ENCODE assay signal across 20 cellular contexts in the genomic region with DNA sequence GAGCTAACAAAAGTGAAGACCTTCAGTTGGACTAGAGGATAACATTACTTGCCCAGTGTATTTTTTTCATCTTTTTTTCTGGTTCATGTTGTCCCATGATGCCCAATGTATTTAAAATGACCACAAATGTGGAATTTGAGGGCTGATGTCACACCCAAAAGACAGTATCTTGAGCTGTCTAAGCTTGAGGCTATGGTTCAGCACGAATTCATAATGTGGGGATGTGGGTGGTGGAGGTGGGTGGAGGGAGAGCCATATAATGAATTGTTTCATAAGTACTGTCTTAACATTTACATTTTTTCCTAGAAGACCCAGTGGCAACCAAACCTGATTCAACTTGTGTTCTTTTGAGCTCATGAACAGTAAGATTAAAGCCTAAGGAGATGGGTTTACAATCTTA. TPM values are rescaled to one million over a fixed set of nuclear protein-coding genes. Genes with fewer than 3 reads are reported as not detected.
A peak's percentile ranks its signal among the peaks of the same experiment; 100 is the strongest.
DNase-seq lines count a peak whose midpoint lies in the region; ATAC-seq lines count a peak whose summit lies in the region.
"Had no signal": no experiment of that assay in that cellular context is flagged by ENCODE, and none has a peak within 500 bp of the region (broad histone marks: within the 10 kb centered on the region; RNA-seq: fewer than 3 reads in every experiment).

No MANE protein-coding gene starts in this region.

- H3K4me3 Mint-ChIP-seq in activated naive CD4-positive, alpha-beta T cell treated with anti-CD3 and anti-CD28 coated beads, Interleukin-2, amount 50 U/mL, for 24 hours: no peak overlapping the region
- no peak overlapping the region for H3K4me3 Mint-ChIP-seq in activated naive CD4-positive, alpha-beta T cell treated with anti-CD3 and anti-CD28 coated beads for 36 hours
- no peak overlapping the region for H3K4me3 Mint-ChIP-seq in activated naive CD8-positive, alpha-beta T cell treated with anti-CD3 and anti-CD28 coated beads, Interleukin-2, amount 50 U/mL, for 24 hours
- H3K4me3 Mint-ChIP-seq: CD8-positive, alpha-beta T cell had no signal

- peaks cover 6% of the 10 kb centered on the region for H3K9me3 Mint-ChIP-seq in activated naive CD4-positive, alpha-beta T cell treated with anti-CD3 and anti-CD28 coated beads, Interleukin-2, amount 50 U/mL, for 24 hours
- no peaks in the 10 kb centered on the region for H3K9me3 Mint-ChIP-seq in activated naive CD4-positive, alpha-beta T cell treated with anti-CD3 and anti-CD28 coated beads for 36 hours
- no peaks in the 10 kb centered on the region for H3K9me3 Mint-ChIP-seq in activated naive CD8-positive, alpha-beta T cell treated with anti-CD3 and anti-CD28 coated beads, Interleukin-2, amount 50 U/mL, for 24 hours
- H3K9me3 Mint-ChIP-seq: CD8-positive, alpha-beta T cell had no signal

- H3K36me3 Mint-ChIP-seq in activated naive CD4-positive, alpha-beta T cell treated with anti-CD3 and anti-CD28 coated beads, Interleukin-2, amount 50 U/mL, for 24 hours: peaks cover 32% of the 10 kb centered on the region
- H3K36me3 Mint-ChIP-seq in activated naive CD4-positive, alpha-beta T cell treated with anti-CD3 and anti-CD28 coated beads for 36 hours (ENCODE audit: low read depth): peaks cover 35% of the 10 kb centered on the region
- peaks cover 58% of the 10 kb centered on the region for H3K36me3 Mint-ChIP-seq in activated naive CD8-positive, alpha-beta T cell treated with anti-CD3 and anti-CD28 coated beads, Interleukin-2, amount 50 U/mL, for 24 hours (ENCODE audit: low read depth)

- no peaks in the 10 kb centered on the region for H3K27me3 Mint-ChIP-seq in activated naive CD4-positive, alpha-beta T cell treated with anti-CD3 and anti-CD28 coated beads, Interleukin-2, amount 50 U/mL, for 24 hours
- H3K27me3 Mint-ChIP-seq in activated naive CD4-positive, alpha-beta T cell treated with anti-CD3 and anti-CD28 coated beads for 36 hours (ENCODE audit: low read depth): no peaks in the 10 kb centered on the region
- H3K27me3 Mint-ChIP-seq in activated naive CD8-positive, alpha-beta T cell treated with anti-CD3 and anti-CD28 coated beads, Interleukin-2, amount 50 U/mL, for 24 hours: no peaks in the 10 kb centered on the region

- H3K27ac Mint-ChIP-seq in activated naive CD4-positive, alpha-beta T cell treated with anti-CD3 and anti-CD28 coated beads, Interleukin-2, amount 50 U/mL, for 24 hours: peak overlapping the region; percentile 84
- H3K27ac Mint-ChIP-seq in activated naive CD4-positive, alpha-beta T cell treated with anti-CD3 and anti-CD28 coated beads for 36 hours: no peak overlapping the region
- peak overlapping the region; percentile 79 for H3K27ac Mint-ChIP-seq in activated naive CD8-positive, alpha-beta T cell treated with anti-CD3 and anti-CD28 coated beads, Interleukin-2, amount 50 U/mL, for 24 hours
- H3K27ac Mint-ChIP-seq: CD8-positive, alpha-beta T cell had no signal

- no peak for DNase-seq in activated CD4-positive, CD25-positive, alpha-beta regulatory T cell treated with anti-CD3 and anti-CD28 coated beads, Interleukin-2, amount 50 U/mL, for 72 hours
- no peak for DNase-seq in activated naive CD4-positive, alpha-beta T cell treated with anti-CD3 and anti-CD28 coated beads for 36 hours
- DNase-seq in activated naive CD8-positive, alpha-beta T cell treated with anti-CD3 and anti-CD28 coated beads, Interleukin-2, amount 50 U/mL, for 24 hours: peak; percentile 12
- DNase-seq in stimulated activated naive CD8-positive, alpha-beta T cell treated with anti-CD3 and anti-CD28 coated beads, Interleukin-15, Interleukin-2, amounts not matched to agents 100 U/mL and 50 U/mL, for 24 hours: peak; percentile 19
- DNase-seq in COLO668 (lab: John Stamatoyannopoulos, UW; ENCODE audit: unreplicated experiment) (no peak), KG1 (lab: John Stamatoyannopoulos, UW) (no peak)
- DNase-seq: 8988T; CD8-positive, alpha-beta T cell; DND-41; GOT3; KBM-7; NCI-H1436; NCI-H2029 treated with DMSO at 0.1 percent for 48 hours; NCI-H2171 treated with DMSO at 0.1 percent for 48 hours; NCI-H446 treated with DMSO at 0.1 percent for 48 hours; NCI-H748 treated with DMSO at 0.1 percent for 48 hours; OCI-M1; RPMI8226 had no signal

- CTCF ChIA-PET in activated naive CD4-positive, alpha-beta T cell treated with anti-CD3 and anti-CD28 coated beads for 36 hours (lab: Charles Lee): interaction anchor here (0.6 to 1.4 kb wide), 7 partner anchors 68 to 261 kb away, joined by 3 to 5 read pairs (median 3); no protein-coding TSS in a partner anchor

- peak; percentile 41 to 60 for ATAC-seq in activated CD4-positive, CD25-positive, alpha-beta regulatory T cell treated with anti-CD3 and anti-CD28 coated beads, Interleukin-2, amount 50 U/mL, for 24 hours
- peak; percentile 77 for ATAC-seq in activated naive CD8-positive, alpha-beta T cell treated with anti-CD3 and anti-CD28 coated beads, Interleukin-2, amount 50 U/mL, for 24 hours
- peak; percentile 75 for ATAC-seq in stimulated activated naive CD8-positive, alpha-beta T cell treated with anti-CD3 and anti-CD28 coated beads, Interleukin-15, Interleukin-2, amounts not matched to agents 100 U/mL and 50 U/mL, for 24 hours
- ATAC-seq: CD8-positive, alpha-beta T cell had no signal

- H3K4me1 Mint-ChIP-seq in activated naive CD4-positive, alpha-beta T cell treated with anti-CD3 and anti-CD28 coated beads, Interleukin-2, amount 50 U/mL, for 24 hours: peaks cover 18% of the 10 kb centered on the region
- peaks cover 15% of the 10 kb centered on the region for H3K4me1 Mint-ChIP-seq in activated naive CD4-positive, alpha-beta T cell treated with anti-CD3 and anti-CD28 coated beads for 36 hours (ENCODE audit: low read depth)
- H3K4me1 Mint-ChIP-seq in activated naive CD8-positive, alpha-beta T cell treated with anti-CD3 and anti-CD28 coated beads, Interleukin-2, amount 50 U/mL, for 24 hours: peaks cover 26% of the 10 kb centered on the region

- intact Hi-C loops in activated naive CD4-positive, alpha-beta T cell treated with anti-CD3 and anti-CD28 coated beads for 36 hours (cut with micrococcal nuclease): no loop called here

RNA-seq across cellular contexts. Expression of a gene that starts 37.5 kb away (rescaled TPM):
- total RNA-seq in activated naive CD4-positive, alpha-beta T cell treated with anti-CD3 and anti-CD28 coated beads for 36 hours: 10 to 100 TPM; 19.8 to 20.2 TPM

Comparison
In these comparisons a context has a peak if more than half of its experiments do, and no peak if none do; other contexts are left out.
1. DNase-seq: peak in activated naive CD8-positive, alpha-beta T cell treated with anti-CD3 and anti-CD28 coated beads, Interleukin-2, amount 50 U/mL, for 24 hours (single experiment) and stimulated activated naive CD8-positive, alpha-beta T cell treated with anti-CD3 and anti-CD28 coated beads, Interleukin-15, Interleukin-2, amounts not matched to agents 100 U/mL and 50 U/mL, for 24 hours (single experiment); none in activated CD4-positive, CD25-positive, alpha-beta regulatory T cell treated with anti-CD3 and anti-CD28 coated beads, Interleukin-2, amount 50 U/mL, for 72 hours (single experiment), activated naive CD4-positive, alpha-beta T cell treated with anti-CD3 and anti-CD28 coated beads for 36 hours (single experiment), COLO668 (single experiment) and KG1 (single experiment).
2. Peak in every context shown above with its lines, with median percentiles within 50 percentile points of each other: ATAC-seq.